ENCODE assay signal across 20 cellular contexts in genomic region chr11:126548576-126549272, GRCh38.
DNase-seq lines count a peak whose midpoint lies in the region; ATAC-seq and TF ChIP-seq lines count a peak whose summit lies in the region.
"Had no signal": no experiment of that assay in that cellular context is flagged by ENCODE, and none has a peak within 500 bp of the region (broad histone marks: within the 10 kb centered on the region; RNA-seq: fewer than 3 reads in every experiment).

No MANE protein-coding gene starts in this region.

- H3K36me3 Mint-ChIP-seq in brain: no peaks in the 10 kb centered on the region

- peak overlapping the region; percentile 33 for H3K4me2 ChIP-seq in neural cell (ENCODE audit: low read length)

- TF ChIP-seq EP300 in neural cell (conservative IDR thresholded peaks at IDR 0.05; ENCODE audit: poor library complexity, severe bottlenecking): peak; percentile 85

- peaks cover 69% of the 10 kb centered on the region for H3K4me1 Mint-ChIP-seq in brain

- H3K79me2 ChIP-seq in neural cell (replicated peaks; ENCODE audit: insufficient read depth, low read length): no peaks in the 10 kb centered on the region

- peak; percentile 48 for TF ChIP-seq RAD21 in neural cell (conservative IDR thresholded peaks at IDR 0.05)

- no peaks in the 10 kb centered on the region for H3K36me3 ChIP-seq in neural cell (ENCODE audit: insufficient read depth, low read length)
- H3K36me3 ChIP-seq: BE2C, HAP-1, Peyer's patch, SJSA1 had no signal

- H3K4me3 ChIP-seq in neural cell (ENCODE audit: low read length): peak overlapping the region; percentile 49
- H3K4me3 ChIP-seq: GM23248, HAP-1, Peyer's patch, SJSA1 had no signal

- peak; percentile 4 for DNase-seq in NCI-H2227 (lab: John Stamatoyannopoulos, UW; ENCODE audit: unreplicated experiment)
- DNase-seq in H4 (ENCODE audit: low spot score): no peak
- no peak for DNase-seq in stimulated activated CD4-positive, alpha-beta T cell treated with anti-CD3 and anti-CD28 coated beads, Interleukin-4, amount 100 ng/mL, for 1 hour
- DNase-seq: BE2C, DMS53, GDM1, GM23248, KBM-7, NCI-H1092, NCI-H1436 treated with DMSO at 0.1 percent for 48 hours, NCI-H1930, NCI-H524 treated with DMSO at 0.1 percent for 48 hours, NCI-H82, Peyer's patch had no signal

- H3K27me3 Mint-ChIP-seq in brain: peaks cover 3% of the 10 kb centered on the region

- H3K9me3 Mint-ChIP-seq in brain: peaks cover 0 to 3% (median 0%) of the 10 kb centered on the region in 5 experiments

- TF ChIP-seq CTCF in brain (conservative IDR thresholded peaks at IDR 0.05) (no peak), neural cell (IDR thresholded peaks at IDR 0.05; ENCODE audit: poor library complexity, severe bottlenecking) (peak; percentile 32)

- H2AFZ ChIP-seq in neural cell (ENCODE audit: low read depth, low read length): peak overlapping the region; percentile 36
- H2AFZ ChIP-seq: GM23248 had no signal

- no peaks in the 10 kb centered on the region for H3K9me3 ChIP-seq in neural cell (ENCODE audit: low read length)
- H3K9me3 ChIP-seq: BE2C, HAP-1, Peyer's patch, SJSA1 had no signal

- H3K27me3 ChIP-seq in neural cell (ENCODE audit: insufficient read depth, low read depth, low read length): no peaks in the 10 kb centered on the region
- H3K27me3 ChIP-seq: BE2C, Peyer's patch, SJSA1 had no signal

- H3K9ac ChIP-seq in neural cell (ENCODE audit: low read length): peak overlapping the region; percentile 67
- H3K9ac ChIP-seq: GM23248 had no signal

- H3K27ac Mint-ChIP-seq in brain: peak overlapping the region; percentile 52 to 97 (median 78)

- peak overlapping the region in 3 of 5 experiments; percentile 29 to 46 (median 44) for H3K4me3 Mint-ChIP-seq in brain

- H3F3A ChIP-seq in neural cell (ENCODE audit: insufficient read depth, low read length, poor library complexity, severe bottlenecking): peaks cover 16% of the 10 kb centered on the region

- H4K20me1 ChIP-seq in neural cell (ENCODE audit: insufficient read depth): no peaks in the 10 kb centered on the region

- no peak for ATAC-seq in GM18520 (IDR thresholded peaks at IDR 0.05; ENCODE audit: unreplicated experiment)

- no peaks in the 10 kb centered on the region for H3K9me2 ChIP-seq in neural cell (ENCODE audit: insufficient read depth, low read length)

- peak overlapping the region; percentile 95 for H3K27ac ChIP-seq in neural cell (ENCODE audit: low read length)
- H3K27ac ChIP-seq in temporal lobe (ENCODE audit: low read depth, low read length): peak overlapping the region; percentile 77
- H3K27ac ChIP-seq: GM23248, Peyer's patch, SJSA1 had no signal

TF ChIP-seq in neural cell, 6 proteins besides CTCF, POLR2A, EP300 and RAD21:
- TF ChIP-seq MXI1 (conservative IDR thresholded peaks at IDR 0.05; ENCODE audit: poor library complexity, severe bottlenecking): peak; percentile 63
- TF ChIP-seq SMC3 (conservative IDR thresholded peaks at IDR 0.05; ENCODE audit: poor library complexity): no peak
- TF ChIP-seq TAF1 (IDR thresholded peaks at IDR 0.05; ENCODE audit: low read depth): peak; percentile 44
- peak; percentile 39 for TF ChIP-seq REST (IDR thresholded peaks at IDR 0.05; ENCODE audit: borderline replicate concordance)
- TF ChIP-seq POLR2AphosphoS5 (IDR thresholded peaks at IDR 0.05): peak; percentile 70
- TF ChIP-seq EZH2 (IDR thresholded peaks at IDR 0.05; ENCODE audit: borderline replicate concordance, insufficient read depth, low read length, poor library complexity, severe bottlenecking): no peak
